In genomic region chr14:93333631-93334095, GRCh38 we compare ENCODE assay signal across 1 cellular context.
TF ChIP-seq lines count a peak whose summit lies in the region.

No MANE protein-coding gene starts in this region.

TF ChIP-seq in H1, 55 proteins besides CTCF, POLR2A, EP300 and RAD21 (continued from another document):
- no peak for TF ChIP-seq ATF2 (IDR thresholded peaks at IDR 0.05; ENCODE audit: low read length)
- no peak for TF ChIP-seq JUN (IDR thresholded peaks at IDR 0.05; ENCODE audit: low read depth, low read length)
- TF ChIP-seq SRF (IDR thresholded peaks at IDR 0.05; ENCODE audit: low read depth, low read length) = no peak
- TF ChIP-seq CTBP2 (IDR thresholded peaks at IDR 0.05; ENCODE audit: borderline replicate concordance, insufficient read depth, insufficient read length, low read length) = no peak
- TF ChIP-seq CBX8 (IDR thresholded peaks at IDR 0.05; ENCODE audit: borderline replicate concordance, low read depth, low read length) = no peak
- no peak for TF ChIP-seq SIX5 (IDR thresholded peaks at IDR 0.05; ENCODE audit: low read depth, low read length)
- TF ChIP-seq MAFK (IDR thresholded peaks at IDR 0.05; ENCODE audit: low read depth, low read length) = no peak
- TF ChIP-seq E2F6 (IDR thresholded peaks at IDR 0.05) = no peak
- TF ChIP-seq CHD7 (IDR thresholded peaks at IDR 0.05; ENCODE audit: insufficient replicate concordance, low read length) = no peak
- TF ChIP-seq TEAD4 (IDR thresholded peaks at IDR 0.05; ENCODE audit: low read depth, low read length) = no peak
- TF ChIP-seq ASH2L (IDR thresholded peaks at IDR 0.05; ENCODE audit: low read length) = no peak
- no peak for TF ChIP-seq EGR1 (IDR thresholded peaks at IDR 0.05; ENCODE audit: borderline replicate concordance, low read depth, low read length)
TF ChIP-seq in H1: peak in this region for 0.
